ENCODE assay signal across 21 cellular contexts in genomic region chr3:126313580-126314304, GRCh38. TPM values are rescaled to one million over a fixed set of nuclear protein-coding genes. Genes with fewer than 3 reads are reported as not detected.
DNase-seq lines count a peak whose midpoint lies in the region; ATAC-seq and TF ChIP-seq lines count a peak whose summit lies in the region.
"Had no signal": no experiment of that assay in that cellular context is flagged by ENCODE, and none has a peak within 500 bp of the region (broad histone marks: within the 10 kb centered on the region; RNA-seq: fewer than 3 reads in every experiment).

No MANE protein-coding gene starts in this region.

- peaks cover 8% of the 10 kb centered on the region for H3K9me3 Mint-ChIP-seq in endodermal cell
- H3K9me3 Mint-ChIP-seq: stimulated activated naive CD8-positive, alpha-beta T cell treated with anti-CD3 and anti-CD28 coated beads, Interleukin-15, Interleukin-2, amounts not matched to agents 100 ng/mL and 50 ng/mL, for 24 hours had no signal

- H3K27ac Mint-ChIP-seq in endodermal cell: no peak overlapping the region
- H3K27ac Mint-ChIP-seq: stimulated activated naive CD8-positive, alpha-beta T cell treated with anti-CD3 and anti-CD28 coated beads, Interleukin-15, Interleukin-2, amounts not matched to agents 100 ng/mL and 50 ng/mL, for 24 hours had no signal

- no peak overlapping the region for H3K9ac ChIP-seq in endodermal cell (ENCODE audit: extremely low read depth, low read length, poor library complexity, severe bottlenecking)
- H3K9ac ChIP-seq: BLaER1 treated with 17β-estradiol and CSF1 and Interleukin-3, amounts not matched to agents 10 nM and 100 nM had no signal

- no peak overlapping the region for H3K4me3 Mint-ChIP-seq in endodermal cell
- H3K4me3 Mint-ChIP-seq: stimulated activated naive CD8-positive, alpha-beta T cell treated with anti-CD3 and anti-CD28 coated beads, Interleukin-15, Interleukin-2, amounts not matched to agents 100 ng/mL and 50 ng/mL, for 24 hours had no signal

- H3K36me3 ChIP-seq in endodermal cell (ENCODE audit: control insufficient read depth, insufficient read depth, low read length) (no peaks in the 10 kb centered on the region), spleen (no peaks in the 10 kb centered on the region)
- H3K36me3 ChIP-seq: BLaER1 treated with 17β-estradiol and CSF1 and Interleukin-3, amounts not matched to agents 10 nM and 100 nM; gastrocnemius medialis; HAP-1; tibial artery had no signal

- peak; percentile 8 for DNase-seq in NCI-H748 (lab: John Stamatoyannopoulos, UW; ENCODE audit: unreplicated experiment)
- no peak for DNase-seq in NCI-H748 treated with DMSO at 0.1 percent for 48 hours (lab: John Stamatoyannopoulos, UW)
- peak; percentile 33 for DNase-seq in NCI-H1694 (lab: John Stamatoyannopoulos, UW)
- peak; percentile 25 for DNase-seq in endodermal cell
- peak; percentile 42 for DNase-seq in spleen
- DNase-seq in pons (ENCODE audit: low spot score): no peak
- DNase-seq: ACHN; Calu3; effector CD4-positive, alpha-beta T cell; erythroblast; gastrocnemius medialis; hypothalamus; KBM-7; NCI-H187; stimulated activated CD4-positive, alpha-beta T cell treated with anti-CD3 and anti-CD28 coated beads, Interleukin-4, amount 100 ng/mL, for 4 hours had no signal

- no peaks in the 10 kb centered on the region for H3K27me3 ChIP-seq in endodermal cell (ENCODE audit: control insufficient read depth, insufficient read depth, low read length, poor library complexity, severe bottlenecking)
- no peaks in the 10 kb centered on the region for H3K27me3 ChIP-seq in spleen (replicated peaks in 1 of 7)
- H3K27me3 ChIP-seq: BLaER1 treated with 17β-estradiol and CSF1 and Interleukin-3, amounts not matched to agents 10 nM and 100 nM; gastrocnemius medialis; tibial artery had no signal

- H3K4me3 ChIP-seq in endodermal cell (ENCODE audit: low read length): no peak overlapping the region
- no peak overlapping the region for H3K4me3 ChIP-seq in spleen
- H3K4me3 ChIP-seq: BLaER1 treated with 17β-estradiol and CSF1 and Interleukin-3, amounts not matched to agents 10 nM and 100 nM; gastrocnemius medialis; HAP-1; tibial artery had no signal

- H3K36me3 Mint-ChIP-seq in endodermal cell (ENCODE audit: low read depth): peaks cover 3% of the 10 kb centered on the region

- H3K27ac ChIP-seq in endodermal cell (ENCODE audit: low read depth, low read length) (no peak overlapping the region), spleen (no peak overlapping the region)
- H3K27ac ChIP-seq: BLaER1 treated with 17β-estradiol and CSF1 and Interleukin-3, amounts not matched to agents 10 nM and 100 nM; gastrocnemius medialis; tibial artery had no signal

- H3K4me1 Mint-ChIP-seq in endodermal cell: peaks cover 2% of the 10 kb centered on the region

- no peak for TF ChIP-seq POLR2A in spleen (IDR thresholded peaks at IDR 0.05)

- TF ChIP-seq CTCF in endodermal cell (conservative IDR thresholded peaks at IDR 0.05): no peak
- TF ChIP-seq CTCF in spleen (IDR thresholded peaks at IDR 0.05 in 8 of 11, conservative IDR thresholded peaks at IDR 0.05 in 3 of 11): no peak

- WGBS in endodermal cell (ENCODE audit: insufficient coverage in 1 of 2, insufficient read length in 1 of 2), 2 experiments: 93 to 94% methylated on average over 4 to 6 of the region's 6 CpGs
- WGBS in spleen, 5 donors: 78 to 95% (median 89%) methylated on average over 6 of the region's 6 CpGs

- H3K27me3 Mint-ChIP-seq in endodermal cell (ENCODE audit: insufficient read depth): peaks cover 6% of the 10 kb centered on the region
- H3K27me3 Mint-ChIP-seq: stimulated activated naive CD8-positive, alpha-beta T cell treated with anti-CD3 and anti-CD28 coated beads, Interleukin-15, Interleukin-2, amounts not matched to agents 100 ng/mL and 50 ng/mL, for 24 hours had no signal

- intact Hi-C loops in spleen (cut with DNase I; ENCODE audit: low total_unique reads): no loop called here

- ATAC-seq in HG03432 (IDR thresholded peaks at IDR 0.05; ENCODE audit: unreplicated experiment): no peak
- no peak for ATAC-seq in GM21786 (IDR thresholded peaks at IDR 0.05; ENCODE audit: unreplicated experiment)
- ATAC-seq: gastrocnemius medialis had no signal

- H3K9me3 ChIP-seq in endodermal cell (ENCODE audit: control insufficient read depth, low read length) (no peaks in the 10 kb centered on the region), spleen (peaks cover 0 to 7% (median 0%) of the 10 kb centered on the region in 8 donors)
- H3K9me3 ChIP-seq: gastrocnemius medialis, HAP-1 had no signal

- no peaks in the 10 kb centered on the region for H3K4me1 ChIP-seq in endodermal cell (ENCODE audit: control insufficient read depth, insufficient read depth, low read length)
- no peaks in the 10 kb centered on the region for H3K4me1 ChIP-seq in spleen
- H3K4me1 ChIP-seq: BLaER1 treated with 17β-estradiol and CSF1 and Interleukin-3, amounts not matched to agents 10 nM and 100 nM; gastrocnemius medialis; tibial artery had no signal

RNA-seq across cellular contexts. Expression of gene KLF15, which starts 43.5 kb away (rescaled TPM):
- total RNA-seq in endodermal cell: 10 to 100 TPM; 20.7 to 31.1 TPM
- 7.3 TPM for polyA plus RNA-seq in endodermal cell (2013, experiment 1 of 2)
- 5.6 TPM for polyA plus RNA-seq in endodermal cell (2013, experiment 2 of 2)
- 1 to 10 TPM in 6 of 7 donors, under 1 TPM in 1; 0.57 to 9.5 (median 4.8) TPM for total RNA-seq in spleen
- 1 to 10 TPM in 2 of 3 donors, under 1 TPM in 1; 0.63 to 3.1 (median 2.4) TPM for polyA plus RNA-seq in spleen

Comparison
In these comparisons a context has a peak if more than half of its experiments do, and no peak if none do; other contexts are left out.
1. DNase-seq: peak in NCI-H748 (single experiment), NCI-H1694 (single experiment), endodermal cell (single experiment) and spleen (single experiment); none in NCI-H748 treated with DMSO at 0.1 percent for 48 hours (single experiment) and pons (single experiment).